ENCODE assay signal across 30 cellular contexts in genomic region chr19:2777952-2778683, GRCh38. TPM values are rescaled to one million over a fixed set of nuclear protein-coding genes. Genes with fewer than 3 reads are reported as not detected.
DNase-seq lines count a peak whose midpoint lies in the region; ATAC-seq and TF ChIP-seq lines count a peak whose summit lies in the region.
"Had no signal": no experiment of that assay in that cellular context is flagged by ENCODE, and none has a peak within 500 bp of the region (broad histone marks: within the 10 kb centered on the region; RNA-seq: fewer than 3 reads in every experiment).

No MANE protein-coding gene starts in this region.

- H3K27ac Mint-ChIP-seq in activated naive CD8-positive, alpha-beta T cell = no peak overlapping the region
- H3K27ac Mint-ChIP-seq in activated naive CD8-positive, alpha-beta T cell treated with anti-CD3 and anti-CD28 coated beads for 36 hours = no peak overlapping the region
- no peak overlapping the region for H3K27ac Mint-ChIP-seq in endothelial cell (ENCODE audit: unreplicated experiment)
- H3K27ac Mint-ChIP-seq: activated CD8-positive, alpha-beta memory T cell treated with anti-CD3 and anti-CD28 coated beads, Interleukin-2, amount 10 ng/mL, durations not matched to agents 7 days and 5 days; activated T-helper 1 cell treated with anti-CD3 and anti-CD28 coated beads, Interleukin-12 subunit alpha, Interleukin-12 subunit beta, Interleukin-2, Interleukin-4 antibody, amounts not matched to agents 30 ng/mL and 10 ng/mL and 1 ng/mL, durations not matched to agents 14 hours and 24 hours and 36 hours had no signal

- H3K9me3 Mint-ChIP-seq in activated naive CD8-positive, alpha-beta T cell (ENCODE audit: low read depth) = no peaks in the 10 kb centered on the region
- no peaks in the 10 kb centered on the region for H3K9me3 Mint-ChIP-seq in activated naive CD8-positive, alpha-beta T cell treated with anti-CD3 and anti-CD28 coated beads for 36 hours
- H3K9me3 Mint-ChIP-seq in endothelial cell (ENCODE audit: unreplicated experiment) = no peaks in the 10 kb centered on the region
- H3K9me3 Mint-ChIP-seq: activated T-helper 1 cell treated with anti-CD3 and anti-CD28 coated beads, Interleukin-12 subunit alpha, Interleukin-12 subunit beta, Interleukin-2, Interleukin-4 antibody, amounts not matched to agents 30 ng/mL and 10 ng/mL and 1 ng/mL, durations not matched to agents 14 hours and 24 hours and 36 hours; central memory CD8-positive, alpha-beta T cell; naive B cell; stimulated activated memory B cell treated with anti-CD40 and anti-IgM and Interleukin-4, amounts not matched to agents 10 μg/mL and 1 μg/mL and 100 μg/mL, for 72 hours had no signal

- H3K36me3 Mint-ChIP-seq in activated naive CD8-positive, alpha-beta T cell = peaks cover 2% of the 10 kb centered on the region
- peaks cover 21% of the 10 kb centered on the region for H3K36me3 Mint-ChIP-seq in activated naive CD8-positive, alpha-beta T cell treated with anti-CD3 and anti-CD28 coated beads for 36 hours
- peaks cover 13% of the 10 kb centered on the region for H3K36me3 Mint-ChIP-seq in endothelial cell (ENCODE audit: low read depth, unreplicated experiment)

- H3K27ac ChIP-seq in dorsolateral prefrontal cortex = peak overlapping the region in 56 of 59 donors; percentile 51 to 100 (median 91)
- H3K27ac ChIP-seq in substantia nigra (ENCODE audit: low read depth, low read length, poor library complexity, severe bottlenecking) = peak overlapping the region; percentile 73
- H3K27ac ChIP-seq: ascending aorta, epithelial cell of prostate, thoracic aorta had no signal

- peaks cover 45% of the 10 kb centered on the region for H3K4me1 Mint-ChIP-seq in activated naive CD8-positive, alpha-beta T cell (ENCODE audit: low read depth)
- H3K4me1 Mint-ChIP-seq in activated naive CD8-positive, alpha-beta T cell treated with anti-CD3 and anti-CD28 coated beads for 36 hours = peaks cover 32% of the 10 kb centered on the region
- H3K4me1 Mint-ChIP-seq in endothelial cell (ENCODE audit: unreplicated experiment) = peaks cover 23% of the 10 kb centered on the region

- intact Hi-C loops in dorsolateral prefrontal cortex (cut with DNase I) = no loop called here

- no peaks in the 10 kb centered on the region for H3K27me3 ChIP-seq in dorsolateral prefrontal cortex
- H3K27me3 ChIP-seq: ascending aorta, heart left ventricle had no signal

- DNase-seq in activated naive CD8-positive, alpha-beta T cell treated with anti-CD3 and anti-CD28 coated beads for 36 hours = no peak
- DNase-seq in NCI-H82 (lab: John Stamatoyannopoulos, UW) (peak; percentile 67), dorsolateral prefrontal cortex (no peak), substantia nigra (lab: John Stamatoyannopoulos, UW) (no peak), endothelial cell (ENCODE audit: low spot score) (no peak), amniotic stem cell (lab: John Stamatoyannopoulos, UW) (no peak)
- DNase-seq: ACHN; activated CD4-positive, CD25-positive, alpha-beta regulatory T cell; activated CD8-positive, alpha-beta memory T cell treated with anti-CD3 and anti-CD28 coated beads, Interleukin-2, amount 10 ng/mL, durations not matched to agents 7 days and 5 days; activated naive CD4-positive, alpha-beta T cell treated with anti-CD3 and anti-CD28 coated beads, Interleukin-2, amount 50 U/mL, for 16 hours; Calu3; heart left ventricle; IMR-90; left colon; mesendoderm; naive B cell; NCI-H1105 treated with DMSO at 0.1 percent for 48 hours; NCI-H2029 treated with DMSO at 0.1 percent for 48 hours; NCI-H226; OCI-M1; stimulated activated CD4-positive, alpha-beta T cell treated with anti-CD3 and anti-CD28 coated beads, Interleukin-4, amount 100 ng/mL, for 1 hour; T1000 had no signal

- TF ChIP-seq CTCF in dorsolateral prefrontal cortex (IDR thresholded peaks at IDR 0.05 in 54 of 56, conservative IDR thresholded peaks at IDR 0.05 in 2 of 56; ENCODE audit: low read depth in 1 of 56, partially characterized antibody in 56 of 56) (no peak), endothelial cell (IDR thresholded peaks at IDR 0.05; ENCODE audit: unreplicated experiment) (no peak)

- H3K4me3 ChIP-seq in dorsolateral prefrontal cortex = peak overlapping the region in 1 of 59 donors; percentile 26
- H3K4me3 ChIP-seq: ascending aorta, heart left ventricle, thoracic aorta had no signal

- H3K27me3 Mint-ChIP-seq in activated naive CD8-positive, alpha-beta T cell = no peaks in the 10 kb centered on the region
- no peaks in the 10 kb centered on the region for H3K27me3 Mint-ChIP-seq in activated naive CD8-positive, alpha-beta T cell treated with anti-CD3 and anti-CD28 coated beads for 36 hours
- peaks cover 12% of the 10 kb centered on the region for H3K27me3 Mint-ChIP-seq in endothelial cell (ENCODE audit: unreplicated experiment)
- H3K27me3 Mint-ChIP-seq: activated CD8-positive, alpha-beta memory T cell treated with anti-CD3 and anti-CD28 coated beads, Interleukin-2, amount 10 ng/mL, durations not matched to agents 7 days and 5 days; central memory CD8-positive, alpha-beta T cell; naive B cell; stimulated activated memory B cell treated with anti-CD40 and anti-IgM and Interleukin-4, amounts not matched to agents 10 μg/mL and 1 μg/mL and 100 μg/mL, for 72 hours had no signal

- no peak for ATAC-seq in HG02759 (IDR thresholded peaks at IDR 0.05; ENCODE audit: unreplicated experiment)
- ATAC-seq: activated CD8-positive, alpha-beta memory T cell treated with anti-CD3 and anti-CD28 coated beads, Interleukin-2, amount 10 ng/mL, durations not matched to agents 7 days and 5 days; heart left ventricle; left colon; stimulated activated memory B cell treated with anti-CD40 and anti-IgM and Interleukin-4, amounts not matched to agents 10 μg/mL and 1 μg/mL and 100 μg/mL, for 72 hours had no signal

- H3K4me3 Mint-ChIP-seq in activated naive CD8-positive, alpha-beta T cell = peak overlapping the region; percentile 20
- no peak overlapping the region for H3K4me3 Mint-ChIP-seq in activated naive CD8-positive, alpha-beta T cell treated with anti-CD3 and anti-CD28 coated beads for 36 hours
- H3K4me3 Mint-ChIP-seq in endothelial cell (ENCODE audit: unreplicated experiment) = no peak overlapping the region
- H3K4me3 Mint-ChIP-seq: activated CD8-positive, alpha-beta memory T cell treated with anti-CD3 and anti-CD28 coated beads, Interleukin-2, amount 10 ng/mL, durations not matched to agents 7 days and 5 days; activated T-helper 1 cell treated with anti-CD3 and anti-CD28 coated beads, Interleukin-12 subunit alpha, Interleukin-12 subunit beta, Interleukin-2, Interleukin-4 antibody, amounts not matched to agents 30 ng/mL and 10 ng/mL and 1 ng/mL, durations not matched to agents 14 hours and 24 hours and 36 hours; central memory CD8-positive, alpha-beta T cell; stimulated activated memory B cell treated with anti-CD40 and anti-IgM and Interleukin-4, amounts not matched to agents 10 μg/mL and 1 μg/mL and 100 μg/mL, for 72 hours had no signal

RNA-seq across cellular contexts. Expression of gene SGTA, which starts 5.0 kb away (rescaled TPM):
- 10 to 100 TPM; 84.8 to 87.4 TPM for total RNA-seq in activated naive CD8-positive, alpha-beta T cell treated with anti-CD3 and anti-CD28 coated beads for 36 hours
- total RNA-seq in dorsolateral prefrontal cortex = 100 to 1,000 TPM in 2 of 120 experiments, 10 to 100 TPM in 118; 61.3 to 107 (median 73.1) TPM
- 60.4 TPM for total RNA-seq in endothelial cell (ENCODE audit: unreplicated experiment)

RNA-seq across cellular contexts. Expression of gene THOP1, which starts 7.2 kb away (rescaled TPM):
- total RNA-seq in activated naive CD8-positive, alpha-beta T cell treated with anti-CD3 and anti-CD28 coated beads for 36 hours = 100 to 1,000 TPM; 164 to 170 TPM
- total RNA-seq in dorsolateral prefrontal cortex (100 to 1,000 TPM in 67 of 120 experiments, 10 to 100 TPM in 53; 63.4 to 133 (median 103) TPM), endothelial cell (ENCODE audit: unreplicated experiment) (56.8 TPM)

RNA-seq across cellular contexts. Expression of gene SLC39A3, which starts 38.3 kb away (rescaled TPM):
- total RNA-seq in activated naive CD8-positive, alpha-beta T cell treated with anti-CD3 and anti-CD28 coated beads for 36 hours = 10 to 100 TPM; 50.5 to 52.1 TPM
- 10 to 100 TPM; 22.3 to 60.9 (median 39.3) TPM for total RNA-seq in dorsolateral prefrontal cortex
- 28.7 TPM for total RNA-seq in endothelial cell (ENCODE audit: unreplicated experiment)

RNA-seq across cellular contexts. Expression of gene ZNF554, which starts 41.5 kb away (rescaled TPM):
- total RNA-seq in activated naive CD8-positive, alpha-beta T cell treated with anti-CD3 and anti-CD28 coated beads for 36 hours = 1 to 10 TPM; 1.2 to 1.3 TPM
- total RNA-seq in dorsolateral prefrontal cortex = 10 to 100 TPM in 104 of 120 experiments, 1 to 10 TPM in 16; 4.9 to 22.5 (median 13.9) TPM
- 9.0 TPM for total RNA-seq in endothelial cell (ENCODE audit: unreplicated experiment)

RNA-seq across cellular contexts. Expression of gene DIRAS1, which starts 56.9 kb away (rescaled TPM):
- under 1 TPM in 1 of 2 experiments, not detected in 1; 0.16 TPM for total RNA-seq in activated naive CD8-positive, alpha-beta T cell treated with anti-CD3 and anti-CD28 coated beads for 36 hours
- total RNA-seq in dorsolateral prefrontal cortex (100 to 1,000 TPM in 107 of 120 experiments, 10 to 100 TPM in 13; 43.9 to 237 (median 155) TPM), endothelial cell (ENCODE audit: unreplicated experiment) (0.82 TPM)
- total RNA-seq: activated CD8-positive, alpha-beta memory T cell treated with anti-CD3 and anti-CD28 coated beads, Interleukin-2, amount 10 ng/mL, durations not matched to agents 7 days and 5 days; activated T-helper 1 cell treated with anti-CD3 and anti-CD28 coated beads, Interleukin-12 subunit alpha, Interleukin-12 subunit beta, Interleukin-2, Interleukin-4 antibody, amounts not matched to agents 30 ng/mL and 10 ng/mL and 1 ng/mL, durations not matched to agents 14 hours and 24 hours and 36 hours; ascending aorta had no signal
